10 cellular contexts compared by ENCODE assay signal in the genomic region with DNA sequence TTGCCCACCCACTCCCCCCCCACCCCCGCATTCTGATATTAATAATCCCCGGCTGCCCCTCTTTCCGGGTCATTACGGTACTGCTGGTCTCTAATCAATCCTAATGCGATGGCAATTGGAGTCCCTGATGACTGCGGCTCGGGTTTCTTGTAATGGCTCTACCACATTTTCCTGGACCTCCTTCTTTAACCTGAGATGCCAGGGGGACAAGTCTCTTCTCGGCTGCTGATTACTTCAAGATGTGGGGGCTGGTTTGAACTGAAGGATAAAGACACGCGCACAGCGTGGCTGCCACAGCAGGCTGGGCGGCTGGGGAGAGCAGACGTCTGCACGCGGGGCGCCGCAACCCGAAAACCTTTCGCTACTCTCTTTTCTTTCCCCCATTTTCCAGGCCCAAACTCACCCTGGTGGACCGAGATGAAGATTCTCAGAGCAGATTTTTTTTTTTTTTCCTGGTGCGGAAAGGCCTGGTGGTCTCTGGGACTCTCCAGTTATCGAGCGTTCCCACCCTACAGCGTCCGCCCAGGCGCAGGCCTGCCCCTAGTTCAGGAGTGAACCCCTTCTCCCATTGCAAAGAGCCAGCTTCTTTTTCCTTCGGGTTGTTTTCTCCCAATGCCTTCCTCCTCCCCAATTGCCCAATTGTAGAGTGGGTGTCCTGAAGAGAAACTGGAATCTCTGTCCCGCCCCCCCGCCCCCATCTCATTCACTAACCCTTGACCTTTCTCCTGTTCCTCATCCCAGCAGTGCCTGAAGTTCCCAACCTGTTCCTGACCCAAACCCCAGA. TPM values are rescaled to one million over a fixed set of nuclear protein-coding genes. Genes with fewer than 3 reads are reported as not detected.
DNase-seq lines count a peak whose midpoint lies in the region; ATAC-seq lines count a peak whose summit lies in the region.
"Had no signal": no experiment of that assay in that cellular context is flagged by ENCODE, and none has a peak within 500 bp of the region (broad histone marks: within the 10 kb centered on the region; RNA-seq: fewer than 3 reads in every experiment).

No MANE protein-coding gene starts in this region.

- intact Hi-C loops in sciatic nerve (cut with DNase I), result loop anchor here (10.0 kb wide), 1 partner anchor 69 kb away; a partner anchor contains a TSS

- no peak for ATAC-seq in GM18867 (IDR thresholded peaks at IDR 0.05; ENCODE audit: unreplicated experiment)
- no peak for ATAC-seq in left lobe of liver
- no peak for ATAC-seq in sciatic nerve
- ATAC-seq: left colon had no signal

- peak; percentile 13 for DNase-seq in activated CD4-positive, alpha-beta T cell treated with anti-CD3 and anti-CD28 coated beads for 48 hours
- no peak for DNase-seq in activated CD4-positive, alpha-beta T cell treated with anti-CD3 and anti-CD28 coated beads for 4 hours
- DNase-seq in NCI-H524 (lab: John Stamatoyannopoulos, UW) (peak; percentile 86), fibroblast of gingiva (ENCODE audit: low read depth) (peak; percentile 85), retina (peak; percentile 70), left lobe of liver (ENCODE audit: low spot score) (no peak), sciatic nerve (ENCODE audit: low spot score) (no peak)
- DNase-seq: esophagus squamous epithelium had no signal

RNA-seq across cellular contexts. Expression of a gene that starts 6.0 kb away (rescaled TPM):
- total RNA-seq in left lobe of liver (not detected), sciatic nerve (5.2 TPM)
- total RNA-seq: left colon had no signal

Comparison
In these comparisons a context has a peak if more than half of its experiments do, and no peak if none do; other contexts are left out.
1. DNase-seq: peak in activated CD4-positive, alpha-beta T cell treated with anti-CD3 and anti-CD28 coated beads for 48 hours (single experiment), NCI-H524 (2 of 2), fibroblast of gingiva (single experiment) and retina (single experiment); none in activated CD4-positive, alpha-beta T cell treated with anti-CD3 and anti-CD28 coated beads for 4 hours (0 of 2), left lobe of liver (single experiment) and sciatic nerve (single experiment).